Comparison of ENCODE assay signal across 1 cellular context in genomic region chr2:234427081-234428058, GRCh38.
TF ChIP-seq lines count a peak whose summit lies in the region.

No MANE protein-coding gene starts in this region.

TF ChIP-seq in HepG2, 621 proteins besides CTCF, POLR2A, EP300 and RAD21 (continued from another document):
- no peak for TF ChIP-seq ZNF766 (CRISPR knock-in tag; IDR thresholded peaks at IDR 0.05; ENCODE audit: borderline replicate concordance)
